In the genomic region with DNA sequence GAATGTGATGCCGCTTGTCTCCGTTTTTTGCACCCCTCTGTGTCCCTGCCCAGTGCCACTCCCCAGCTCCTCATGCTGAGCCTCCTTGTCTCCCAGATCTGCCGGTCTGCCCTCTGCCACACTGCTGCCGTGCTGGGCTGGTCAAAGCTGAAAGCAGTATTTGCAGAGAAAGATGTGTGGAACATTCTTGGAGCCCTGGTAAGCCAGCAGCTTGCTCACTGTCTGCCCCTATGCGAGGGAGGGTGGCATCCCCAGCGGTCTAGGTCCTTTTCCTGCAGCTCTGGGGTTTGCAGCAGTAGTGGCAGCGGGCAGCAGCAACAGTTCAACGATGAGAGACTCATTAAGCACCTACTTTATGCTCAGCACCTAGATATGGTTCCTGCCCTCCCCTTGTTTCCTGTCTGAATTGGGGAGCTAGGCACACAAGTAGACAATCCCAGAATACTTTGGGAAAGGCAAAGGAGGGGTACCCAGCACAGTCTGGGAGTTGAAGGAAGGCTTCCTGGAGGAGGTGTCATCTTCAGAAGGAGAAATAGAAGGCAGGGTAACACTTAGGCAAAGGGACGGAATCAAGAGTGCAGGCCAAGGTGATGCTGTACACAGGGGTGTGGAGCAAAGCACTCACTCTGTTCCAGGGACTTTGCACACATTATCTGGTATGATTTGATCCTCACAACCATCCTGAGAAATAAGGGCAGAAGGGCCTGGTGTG, we compare ENCODE assay signal across 17 cellular contexts.
DNase-seq lines count a peak whose midpoint lies in the region; ATAC-seq and TF ChIP-seq lines count a peak whose summit lies in the region.
"Had no signal": no experiment of that assay in that cellular context is flagged by ENCODE, and none has a peak within 500 bp of the region (broad histone marks: within the 10 kb centered on the region; RNA-seq: fewer than 3 reads in every experiment).

No MANE protein-coding gene starts in this region.

- H3K4me3 ChIP-seq in left ventricle myocardium inferior (no peak overlapping the region), neuron (ENCODE audit: low read length) (no peak overlapping the region)

- intact Hi-C loops in cardiac septum (cut with DNase I) (no loop called here), left ventricle myocardium inferior (cut with micrococcal nuclease) (no loop called here)

- no peak overlapping the region for H3K27ac ChIP-seq in left ventricle myocardium inferior (replicated peaks)

- H3K4me1 ChIP-seq in left ventricle myocardium inferior (no peaks in the 10 kb centered on the region), neuron (ENCODE audit: insufficient read depth, low read length) (peaks cover 13% of the 10 kb centered on the region)

- in situ Hi-C loops in KBM-7 (cut with MboI; ENCODE audit: low pct_unique_long_range_greater_than_20kb, low sequenced_read_pairs), result no loop called here

- peaks cover 1% of the 10 kb centered on the region for H3K27me3 Mint-ChIP-seq in chondrocyte (ENCODE audit: low read depth)

- peaks cover 2% of the 10 kb centered on the region for H3K4me1 Mint-ChIP-seq in chondrocyte (ENCODE audit: low read depth)

- H3K27me3 ChIP-seq in left ventricle myocardium inferior (ENCODE audit: low read depth) (peaks cover 34% of the 10 kb centered on the region), neuron (ENCODE audit: insufficient read depth, low read length) (no peaks in the 10 kb centered on the region)

- H3K36me3 ChIP-seq in left ventricle myocardium inferior (no peaks in the 10 kb centered on the region), neuron (ENCODE audit: insufficient read depth, low read length) (no peaks in the 10 kb centered on the region)

- no peaks in the 10 kb centered on the region for H3K36me3 Mint-ChIP-seq in chondrocyte (ENCODE audit: low read depth)

- no peak overlapping the region for H3K27ac Mint-ChIP-seq in chondrocyte (ENCODE audit: unreplicated experiment)

- no peak overlapping the region for H3K4me3 Mint-ChIP-seq in chondrocyte (ENCODE audit: unreplicated experiment)

- peak; percentile 27 for DNase-seq in cardiac septum (ENCODE audit: low spot score)
- no peak for DNase-seq in left ventricle myocardium inferior
- peak; percentile 28 for DNase-seq in chondrocyte (ENCODE audit: low spot score)
- DNase-seq in AG08395 (ENCODE audit: low spot score), result no peak
- no peak for DNase-seq in KBM-7
- DNase-seq: 8988T, DND-41, GF-D8, HCEC 1CT, MV-4-11, NCI-H1436, NCI-H2029, NCI-H2171, NCI-H446 treated with DMSO at 0.1 percent for 48 hours had no signal

- TF ChIP-seq POLR2A in GM18505 (IDR thresholded peaks at IDR 0.05; ENCODE audit: borderline replicate concordance, extremely low read depth, insufficient read depth, insufficient read length), result no peak

- no peak for TF ChIP-seq CTCF in left ventricle myocardium inferior (IDR thresholded peaks at IDR 0.05; ENCODE audit: borderline replicate concordance)
- no peak for TF ChIP-seq CTCF in chondrocyte (IDR thresholded peaks at IDR 0.05)

- peak overlapping the region; percentile 34 for H2AFZ ChIP-seq in neuron (ENCODE audit: low read depth, low read length)

- ATAC-seq in GM18505 (IDR thresholded peaks at IDR 0.05; ENCODE audit: unreplicated experiment) (no peak), GM19452 (IDR thresholded peaks at IDR 0.05; ENCODE audit: unreplicated experiment) (no peak)

- no peaks in the 10 kb centered on the region for H3K9me3 Mint-ChIP-seq in chondrocyte (ENCODE audit: low read depth)

- H3K9me3 ChIP-seq in left ventricle myocardium inferior (replicated peaks), result no peaks in the 10 kb centered on the region
- H3K9me3 ChIP-seq in neuron (ENCODE audit: low read length), result no peaks in the 10 kb centered on the region

Comparison
In these comparisons a context has a peak if more than half of its experiments do, and no peak if none do; other contexts are left out.
1. DNase-seq: peak in cardiac septum (single experiment) and chondrocyte (single experiment); none in left ventricle myocardium inferior (single experiment), AG08395 (single experiment) and KBM-7 (single experiment).